In genomic region chr13:106588367-106588766, GRCh38 we compare ENCODE assay signal across 23 cellular contexts. TPM values are rescaled to one million over a fixed set of nuclear protein-coding genes. Genes with fewer than 3 reads are reported as not detected.
DNase-seq lines count a peak whose midpoint lies in the region; ATAC-seq and TF ChIP-seq lines count a peak whose summit lies in the region.
"Had no signal": no experiment of that assay in that cellular context is flagged by ENCODE, and none has a peak within 500 bp of the region (broad histone marks: within the 10 kb centered on the region; RNA-seq: fewer than 3 reads in every experiment).

No MANE protein-coding gene starts in this region.

- ATAC-seq in left colon (peak; percentile 41), GM18907 (IDR thresholded peaks at IDR 0.05; ENCODE audit: unreplicated experiment) (no peak), T-cell (replicated peaks in 1 of 4) (no peak)
- ATAC-seq: K562 had no signal

- H3K4me1 ChIP-seq in colonic mucosa (peaks cover 5% of the 10 kb centered on the region), trophoblast cell (ENCODE audit: control insufficient read depth in 1 of 2, insufficient read depth in 2 of 2, low read length in 2 of 2) (no peaks in the 10 kb centered on the region)
- H3K4me1 ChIP-seq: Peyer's patch had no signal

- H2AK5ac ChIP-seq in trophoblast cell (ENCODE audit: low read length) = no peak overlapping the region

- H3K4ac ChIP-seq in trophoblast cell (ENCODE audit: low read depth, low read length) = no peak overlapping the region

- no peak overlapping the region for H3K27ac Mint-ChIP-seq in activated naive CD8-positive, alpha-beta T cell treated with anti-CD3 and anti-CD28 coated beads for 36 hours
- H3K27ac Mint-ChIP-seq in T-cell = no peak overlapping the region
- H3K27ac Mint-ChIP-seq: CD4-positive, alpha-beta memory T cell; H9; HFFc6 had no signal

- no peak overlapping the region for H4K8ac ChIP-seq in trophoblast cell (ENCODE audit: low read depth, low read length)

- POLR2A ChIA-PET in T-cell (lab: Charles Lee) = no interaction called here

- no peaks in the 10 kb centered on the region for H3K79me1 ChIP-seq in trophoblast cell (ENCODE audit: low read length)

- no peak overlapping the region for H2BK120ac ChIP-seq in trophoblast cell (ENCODE audit: insufficient read depth, low read length, poor library complexity)

- no peak overlapping the region for H2AFZ ChIP-seq in trophoblast cell (ENCODE audit: insufficient read depth, low read length, poor library complexity)
- H2AFZ ChIP-seq: GM23248 had no signal

- peaks cover 17% of the 10 kb centered on the region for H3K27me3 Mint-ChIP-seq in activated naive CD8-positive, alpha-beta T cell treated with anti-CD3 and anti-CD28 coated beads for 36 hours
- H3K27me3 Mint-ChIP-seq in T-cell = peaks cover 15 to 23% of the 10 kb centered on the region in 2 donors

- intact Hi-C loops in colonic mucosa (cut with DNase I) = no loop called here
- intact Hi-C loops in left colon (cut with DNase I, micrococcal nuclease) = no loop called here

- H3K9ac ChIP-seq in colonic mucosa (ENCODE audit: low read depth in 2 of 2, low read length in 2 of 2) (no peak overlapping the region), trophoblast cell (ENCODE audit: low read length) (peak overlapping the region; percentile 33)
- H3K9ac ChIP-seq: BLaER1 treated with 17β-estradiol and CSF1 and Interleukin-3, amounts not matched to agents 10 nM and 100 nM; GM23248 had no signal

- H3K4me2 ChIP-seq in trophoblast cell (ENCODE audit: low read length) = no peak overlapping the region
- H3K4me2 ChIP-seq: BLaER1 treated with 17β-estradiol and CSF1 and Interleukin-3, amounts not matched to agents 10 nM and 100 nM had no signal

- H3K18ac ChIP-seq in trophoblast cell (ENCODE audit: low read length) = no peak overlapping the region

- H4K12ac ChIP-seq in trophoblast cell (ENCODE audit: low read depth, low read length) = no peak overlapping the region

- H3K9me3 ChIP-seq in colonic mucosa (no peaks in the 10 kb centered on the region), trophoblast cell (ENCODE audit: insufficient read depth, low read depth, low read length) (peaks cover 5% of the 10 kb centered on the region)

- TF ChIP-seq CTCF in colonic mucosa (IDR thresholded peaks at IDR 0.05) = no peak

- no peak overlapping the region for H2BK5ac ChIP-seq in trophoblast cell (ENCODE audit: low read depth, low read length, poor library complexity)

- peaks cover 20% of the 10 kb centered on the region for H3K9me3 Mint-ChIP-seq in activated naive CD8-positive, alpha-beta T cell treated with anti-CD3 and anti-CD28 coated beads for 36 hours
- peaks cover 12 to 20% (median 13%) of the 10 kb centered on the region in 3 donors for H3K9me3 Mint-ChIP-seq in T-cell

- H3K27ac ChIP-seq in colonic mucosa (peak overlapping the region; percentile 49), trophoblast cell (ENCODE audit: low read depth, low read length) (no peak overlapping the region)
- H3K27ac ChIP-seq: BLaER1 treated with 17β-estradiol and CSF1 and Interleukin-3, amounts not matched to agents 10 nM and 100 nM; GM23248 had no signal

- no peaks in the 10 kb centered on the region for H3K27me3 ChIP-seq in colonic mucosa
- no peaks in the 10 kb centered on the region for H3K27me3 ChIP-seq in trophoblast cell (ENCODE audit: insufficient read depth, low read length)
- H3K27me3 ChIP-seq: BLaER1 treated with 17β-estradiol and CSF1 and Interleukin-3, amounts not matched to agents 10 nM and 100 nM; MG63; Peyer's patch had no signal

- no CpG with 5 or more reads among the region's 4 CpGs for WGBS in trophoblast cell (ENCODE audit: extremely low coverage, insufficient coverage, insufficient read length)

- no peak overlapping the region for H3K4me3 Mint-ChIP-seq in activated naive CD8-positive, alpha-beta T cell treated with anti-CD3 and anti-CD28 coated beads for 36 hours
- no peak overlapping the region for H3K4me3 Mint-ChIP-seq in T-cell
- H3K4me3 Mint-ChIP-seq: CD4-positive, alpha-beta memory T cell; H9; HFFc6 had no signal

- no peak overlapping the region for H3K23ac ChIP-seq in trophoblast cell (ENCODE audit: low read length)

- no peak overlapping the region for H3K4me3 ChIP-seq in colonic mucosa
- H3K4me3 ChIP-seq in trophoblast cell (ENCODE audit: low read depth, low read length) = no peak overlapping the region
- H3K4me3 ChIP-seq: BLaER1 treated with 17β-estradiol and CSF1 and Interleukin-3, amounts not matched to agents 10 nM and 100 nM; GM23248; K562; MG63; Peyer's patch had no signal

- no peaks in the 10 kb centered on the region for H3K4me1 Mint-ChIP-seq in activated naive CD8-positive, alpha-beta T cell treated with anti-CD3 and anti-CD28 coated beads for 36 hours
- H3K4me1 Mint-ChIP-seq in T-cell = no peaks in the 10 kb centered on the region
- H3K4me1 Mint-ChIP-seq: H9 had no signal

- H3K14ac ChIP-seq in trophoblast cell (ENCODE audit: low read length) = no peak overlapping the region

- no peak overlapping the region for H4K91ac ChIP-seq in trophoblast cell (ENCODE audit: low read depth, low read length)

- H2BK12ac ChIP-seq in trophoblast cell (ENCODE audit: low read length) = no peak overlapping the region

- no peaks in the 10 kb centered on the region for H3K79me2 ChIP-seq in trophoblast cell (ENCODE audit: control insufficient read depth, insufficient read depth, low read length, poor library complexity)

- CTCF ChIA-PET in T-cell (lab: Charles Lee) = no interaction called here

- H3K36me3 Mint-ChIP-seq in activated naive CD8-positive, alpha-beta T cell treated with anti-CD3 and anti-CD28 coated beads for 36 hours = peaks cover 4% of the 10 kb centered on the region
- peaks cover 6% of the 10 kb centered on the region for H3K36me3 Mint-ChIP-seq in T-cell

- DNase-seq in NCI-H748 (lab: John Stamatoyannopoulos, UW; ENCODE audit: unreplicated experiment) = peak; percentile 34
- DNase-seq in NCI-H748 treated with DMSO at 0.1 percent for 48 hours (lab: John Stamatoyannopoulos, UW) = no peak
- no peak for DNase-seq in colonic mucosa
- DNase-seq in left colon = no peak
- DNase-seq in trophoblast cell = no peak
- DNase-seq in activated naive CD8-positive, alpha-beta T cell treated with anti-CD3 and anti-CD28 coated beads for 36 hours = no peak
- no peak for DNase-seq in T-cell
- DNase-seq: 8988T; Caco-2; CD4-positive, alpha-beta memory T cell; GM23248; H9; HFFc6; MG63; NCI-H1436; NCI-H1930; NCI-H2227 treated with DMSO at 0.1 percent for 48 hours; NCI-H510A; NCI-H774; Peyer's patch had no signal

- H3K36me3 ChIP-seq in colonic mucosa (no peaks in the 10 kb centered on the region), trophoblast cell (ENCODE audit: control insufficient read depth in 1 of 2, insufficient read depth in 2 of 2, low read length in 2 of 2) (no peaks in the 10 kb centered on the region)
- H3K36me3 ChIP-seq: MG63, Peyer's patch had no signal

RNA-seq across cellular contexts. Expression of gene ARGLU1, which starts 20.4 kb away (rescaled TPM):
- total RNA-seq in colonic mucosa (10 to 100 TPM; 58.7 to 60.0 TPM), left colon (10 to 100 TPM; 70.0 to 80.8 TPM), T-cell (100 to 1,000 TPM; 158 to 197 (median 184) TPM)
- 92.8 and 95.6 TPM in 2 replicates for polyA plus RNA-seq in trophoblast cell (2013)
- total RNA-seq in activated naive CD8-positive, alpha-beta T cell treated with anti-CD3 and anti-CD28 coated beads for 36 hours = 10 to 100 TPM; 65.3 to 72.7 TPM

RNA-seq across cellular contexts. Expression of gene EFNB2, which starts 52.9 kb away (rescaled TPM):
- total RNA-seq in colonic mucosa = 100 to 1,000 TPM in 1 of 2 donors, 10 to 100 TPM in 1; 41.8 to 104 TPM
- total RNA-seq in left colon = 10 to 100 TPM; 85.0 to 97.1 TPM
- polyA plus RNA-seq in trophoblast cell (2013) = 67.0 and 70.6 TPM in 2 replicates
- total RNA-seq in activated naive CD8-positive, alpha-beta T cell treated with anti-CD3 and anti-CD28 coated beads for 36 hours = under 1 TPM; 0.06 to 0.08 TPM
- under 1 TPM; 0.18 to 0.47 (median 0.33) TPM for total RNA-seq in T-cell

Comparison
In these comparisons a context has a peak if more than half of its experiments do, and no peak if none do; other contexts are left out.
1. RNA of gene EFNB2, which starts 52.9 kb away (total RNA-seq): 41.8 to 104 TPM in colonic mucosa and 85.0 to 97.1 TPM in left colon; 0.18 to 0.47 TPM in T-cell and 0.06 to 0.08 TPM in activated naive CD8-positive, alpha-beta T cell treated with anti-CD3 and anti-CD28 coated beads for 36 hours; every median in the first group is over 10 times any median in the second.